In genomic region chr20:45300961-45301360, GRCh38 we compare ENCODE assay signal across 1 cellular context.
TF ChIP-seq lines count a peak whose summit lies in the region.

No MANE protein-coding gene starts in this region.

TF ChIP-seq in K562, 482 proteins besides CTCF, POLR2A, EP300 and RAD21:
- TF ChIP-seq YY1 (IDR thresholded peaks at IDR 0.05; ENCODE audit: borderline replicate concordance in 1 of 3, control insufficient read depth in 1 of 3, extremely low read depth in 1 of 3, insufficient read depth in 3 of 3, insufficient read length in 1 of 3, insufficient replicate concordance in 2 of 3, low read depth in 1 of 3, low read length in 2 of 3): peak in 1 of 3 experiments; percentile 57
- TF ChIP-seq CBX1 (IDR thresholded peaks at IDR 0.05; ENCODE audit: low read depth): no peak
- peak; percentile 51 for TF ChIP-seq MEIS2 (IDR thresholded peaks at IDR 0.05; ENCODE audit: partially characterized antibody)
- TF ChIP-seq NCOA4 (IDR thresholded peaks at IDR 0.05; ENCODE audit: partially characterized antibody): no peak
- 0 out of 2 replicates have a peak, but pooled peaks have one; percentile 19 for TF ChIP-seq MAFK (IDR thresholded peaks at IDR 0.05; ENCODE audit: low read length)
- TF ChIP-seq NFE2 (IDR thresholded peaks at IDR 0.05; ENCODE audit: low read depth): peak; percentile 64
- TF ChIP-seq, protein P1, sequence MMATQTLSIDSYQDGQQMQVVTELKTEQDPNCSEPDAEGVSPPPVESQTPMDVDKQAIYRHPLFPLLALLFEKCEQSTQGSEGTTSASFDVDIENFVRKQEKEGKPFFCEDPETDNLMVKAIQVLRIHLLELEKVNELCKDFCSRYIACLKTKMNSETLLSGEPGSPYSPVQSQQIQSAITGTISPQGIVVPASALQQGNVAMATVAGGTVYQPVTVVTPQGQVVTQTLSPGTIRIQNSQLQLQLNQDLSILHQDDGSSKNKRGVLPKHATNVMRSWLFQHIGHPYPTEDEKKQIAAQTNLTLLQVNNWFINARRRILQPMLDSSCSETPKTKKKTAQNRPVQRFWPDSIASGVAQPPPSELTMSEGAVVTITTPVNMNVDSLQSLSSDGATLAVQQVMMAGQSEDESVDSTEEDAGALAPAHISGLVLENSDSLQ (IDR thresholded peaks at IDR 0.05): peak; percentile 73
- peak; percentile 61 for TF ChIP-seq CREM (IDR thresholded peaks at IDR 0.05; ENCODE audit: low read depth)
- 0 out of 2 replicates have a peak, but pooled peaks have one; percentile 14 for TF ChIP-seq JUND (IDR thresholded peaks at IDR 0.05; ENCODE audit: borderline replicate concordance, low read depth, low read length)
- no peak for TF ChIP-seq JUND (tag; IDR thresholded peaks at IDR 0.05; ENCODE audit: borderline replicate concordance, low read depth, low read length)
- TF ChIP-seq CTCFL (IDR thresholded peaks at IDR 0.05; ENCODE audit: borderline replicate concordance, insufficient read depth, low read depth, low read length, poor library complexity, severe bottlenecking): peak; percentile 13
- no peak for TF ChIP-seq PRDM10 (IDR thresholded peaks at IDR 0.05; ENCODE audit: partially characterized antibody)
TF ChIP-seq in K562: peak in this region for 8.
